ENCODE assay signal across 8 cellular contexts in genomic region chr2:27736031-27736889, GRCh38. TPM values are rescaled to one million over a fixed set of nuclear protein-coding genes. Genes with fewer than 3 reads are reported as not detected.
DNase-seq lines count a peak whose midpoint lies in the region; TF ChIP-seq lines count a peak whose summit lies in the region.

No MANE protein-coding gene starts in this region.

- TF ChIP-seq EP300 in esophagus muscularis mucosa (IDR thresholded peaks at IDR 0.05): no peak

- H3K27ac Mint-ChIP-seq in neural crest cell (ENCODE audit: unreplicated experiment): no peak overlapping the region
- no peak overlapping the region for H3K27ac Mint-ChIP-seq in endothelial cell (ENCODE audit: unreplicated experiment)

- TF ChIP-seq CTCF in Peyer's patch (IDR thresholded peaks at IDR 0.05) (no peak), esophagus muscularis mucosa (IDR thresholded peaks at IDR 0.05) (no peak), neural crest cell (conservative IDR thresholded peaks at IDR 0.05) (no peak), endothelial cell (IDR thresholded peaks at IDR 0.05; ENCODE audit: unreplicated experiment) (no peak)

- H3K36me3 Mint-ChIP-seq in neural crest cell (ENCODE audit: low read depth) (no peaks in the 10 kb centered on the region), endothelial cell (ENCODE audit: low read depth, unreplicated experiment) (peaks cover 8% of the 10 kb centered on the region)

- peak overlapping the region; percentile 73 for H2AFZ ChIP-seq in ACC112 (ENCODE audit: low read length, unreplicated experiment)

- H3K36me3 ChIP-seq in ACC112 (ENCODE audit: insufficient read depth, low read length) (no peaks in the 10 kb centered on the region), Peyer's patch (no peaks in the 10 kb centered on the region), esophagus muscularis mucosa (no peaks in the 10 kb centered on the region)

- H3K27me3 ChIP-seq in ACC112 (ENCODE audit: insufficient read depth, low read length): no peaks in the 10 kb centered on the region
- no peaks in the 10 kb centered on the region for H3K27me3 ChIP-seq in Peyer's patch
- H3K27me3 ChIP-seq in esophagus muscularis mucosa: no peaks in the 10 kb centered on the region

- no peaks in the 10 kb centered on the region for H3K9me3 ChIP-seq in Peyer's patch
- no peaks in the 10 kb centered on the region for H3K9me3 ChIP-seq in esophagus muscularis mucosa

- H3K4me3 Mint-ChIP-seq in neural crest cell (peak overlapping the region; percentile 47), endothelial cell (ENCODE audit: unreplicated experiment) (no peak overlapping the region)

- peaks cover 12% of the 10 kb centered on the region for H3K27me3 Mint-ChIP-seq in neural crest cell (ENCODE audit: low read depth)
- no peaks in the 10 kb centered on the region for H3K27me3 Mint-ChIP-seq in endothelial cell (ENCODE audit: unreplicated experiment)

- H3K4me3 ChIP-seq in ACC112 (ENCODE audit: low read depth, low read length) (peak overlapping the region; percentile 68), Peyer's patch (peak overlapping the region in 2 of 4 donors; percentile 39 to 58), esophagus muscularis mucosa (peak overlapping the region; percentile 52 to 62 (median 61))

- 93% methylated on average over 10 of the region's 10 CpGs for WGBS in esophagus muscularis mucosa

- no peak for TF ChIP-seq POLR2A in Peyer's patch (IDR thresholded peaks at IDR 0.05)
- no peak for TF ChIP-seq POLR2A in esophagus muscularis mucosa (IDR thresholded peaks at IDR 0.05; ENCODE audit: low read depth)

- peaks cover 37% of the 10 kb centered on the region for H3K4me1 ChIP-seq in ACC112 (ENCODE audit: control insufficient read depth, insufficient read depth, low read length, unreplicated experiment)
- H3K4me1 ChIP-seq in Peyer's patch: peaks cover 3 to 17% (median 6%) of the 10 kb centered on the region in 4 donors
- H3K4me1 ChIP-seq in esophagus muscularis mucosa: peaks cover 27 to 39% (median 33%) of the 10 kb centered on the region in 4 donors

- H3K9me3 Mint-ChIP-seq in neural crest cell: peaks cover 2% of the 10 kb centered on the region
- H3K9me3 Mint-ChIP-seq in endothelial cell (ENCODE audit: unreplicated experiment): no peaks in the 10 kb centered on the region

- DNase-seq in Peyer's patch: no peak
- DNase-seq in esophagus muscularis mucosa (ENCODE audit: extremely low spot score): no peak
- DNase-seq in neural crest cell (ENCODE audit: low read depth, low spot score): no peak
- DNase-seq in NCI-H2227 (lab: John Stamatoyannopoulos, UW; ENCODE audit: unreplicated experiment): no peak
- no peak for DNase-seq in activated CD8-positive, alpha-beta memory T cell treated with anti-CD3 and anti-CD28 coated beads, Interleukin-2, amount 50 U/mL, for 4 hours
- DNase-seq in endothelial cell (ENCODE audit: low spot score): no peak
- no peak for DNase-seq in NCI-H82 (lab: John Stamatoyannopoulos, UW)

- H3K79me2 ChIP-seq in ACC112 (ENCODE audit: control insufficient read depth, insufficient read depth, low read length, unreplicated experiment): no peaks in the 10 kb centered on the region

- H3K27ac ChIP-seq in ACC112 (ENCODE audit: low read depth, low read length) (peak overlapping the region; percentile 87), Peyer's patch (peak overlapping the region; percentile 35 to 72 (median 66)), esophagus muscularis mucosa (replicated peaks in 1 of 4) (peak overlapping the region; percentile 82 to 85 (median 84))

- intact Hi-C loops in esophagus muscularis mucosa (cut with DNase I): no loop called here

- H3K4me1 Mint-ChIP-seq in neural crest cell (peaks cover 5% of the 10 kb centered on the region), endothelial cell (ENCODE audit: unreplicated experiment) (peaks cover 25% of the 10 kb centered on the region)

RNA-seq across cellular contexts. Expression of gene MRPL33, which starts 35.3 kb away (rescaled TPM):
- total RNA-seq in Peyer's patch (10 to 100 TPM; 25.6 to 67.1 (median 37.8) TPM), esophagus muscularis mucosa (100 to 1,000 TPM; 283 to 500 (median 345) TPM), neural crest cell (53.5 and 67.0 TPM in 2 replicates), endothelial cell (ENCODE audit: unreplicated experiment) (52.0 TPM)
